Comparison of ENCODE assay signal across 8 cellular contexts in the genomic region with DNA sequence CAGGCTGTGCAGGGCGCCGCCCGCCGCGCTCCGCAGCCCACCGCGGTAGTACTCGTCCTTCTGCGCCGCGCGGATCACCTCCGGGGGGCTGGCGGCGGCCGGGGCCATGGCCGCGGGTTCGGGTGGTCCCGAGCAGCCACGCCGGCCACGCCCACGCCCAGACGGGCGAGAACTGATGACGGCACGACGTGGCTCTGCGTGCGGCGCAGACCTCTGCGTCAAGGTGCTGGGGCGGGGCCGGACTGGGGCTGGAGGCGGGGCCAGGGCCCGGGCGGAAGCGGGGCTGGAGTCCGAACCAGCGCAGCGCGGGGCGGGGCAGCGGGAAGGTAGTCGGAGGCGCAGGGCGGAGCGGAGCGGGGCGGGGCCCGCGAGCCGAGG. TPM values are rescaled to one million over a fixed set of nuclear protein-coding genes. Genes with fewer than 3 reads are reported as not detected.
DNase-seq lines count a peak whose midpoint lies in the region; ATAC-seq and TF ChIP-seq lines count a peak whose summit lies in the region.

PEX10 (minus strand) TSS at position 170 of the 378 bp plus-strand sequence; CDS start at position 108, 62 bp downstream.

- H3K4me3 ChIP-seq in BJ (ENCODE audit: low read depth, low read length), result peak within 1 kb of the TSS; percentile 95
- peak within 1 kb of the TSS; percentile 99 for H3K4me3 ChIP-seq in colonic mucosa

- H3K36me3 ChIP-seq in BJ (ENCODE audit: control insufficient read depth, insufficient read depth, low read length), result peaks cover 18% of the 10 kb centered on the region
- H3K36me3 ChIP-seq in colonic mucosa, result no peaks in the 10 kb centered on the region

- peaks cover 12% of the 10 kb centered on the region for H3K4me1 ChIP-seq in colonic mucosa

- no peaks in the 10 kb centered on the region for H3K27me3 Mint-ChIP-seq in activated CD4-positive, alpha-beta T cell treated with anti-CD3 and anti-CD28 coated beads, Interleukin-2, amount 10 ng/mL, durations not matched to agents 24 days and 14 days

- TF ChIP-seq CTCF in BJ (IDR thresholded peaks at IDR 0.05; ENCODE audit: insufficient read depth, low read depth, low read length) (no peak), colonic mucosa (IDR thresholded peaks at IDR 0.05) (no peak)

- H3K27me3 ChIP-seq in BJ (ENCODE audit: control insufficient read depth, insufficient read depth, low read length) (no peaks in the 10 kb centered on the region), colonic mucosa (no peaks in the 10 kb centered on the region), layer of hippocampus (ENCODE audit: control insufficient read depth, insufficient read depth, low read length) (no peaks in the 10 kb centered on the region)

- DNase-seq in BJ (ENCODE audit: low read depth) (peak; percentile 59), NCI-H526 treated with DMSO at 0.1 percent for 48 hours (lab: John Stamatoyannopoulos, UW) (peak; percentile 90), colonic mucosa (peak; percentile 98)
- DNase-seq in activated CD4-positive, alpha-beta T cell treated with anti-CD3 and anti-CD28 coated beads, Interleukin-2, amount 10 ng/mL, durations not matched to agents 24 days and 14 days, result peak; percentile 100
- peak; percentile 97 to 99 (median 98) for DNase-seq in stimulated activated CD4-positive, alpha-beta T cell treated with anti-CD3 and anti-CD28 coated beads, Interleukin-1b, Interleukin-23, amount 100 ng/mL, for 24 hours (ENCODE audit: low read depth in 4 of 4, low spot score in 1 of 4)

- CTCF ChIA-PET in BJ (lab: Yijun Ruan, JAX), result interaction anchor here (0.6 to 1.8 kb wide), 2 partner anchors 135 to 218 kb away, joined by 3 to 26 read pairs; partner anchors contain the start of gene FAAP20

- H3K9ac ChIP-seq in colonic mucosa (ENCODE audit: low read depth in 2 of 2, low read length in 2 of 2), result peak within 1 kb of the TSS; percentile 90 to 97

- ATAC-seq in GM19324 (IDR thresholded peaks at IDR 0.05; ENCODE audit: low FRiP score, unreplicated experiment), result peak; percentile 87
- ATAC-seq in HG03460 (IDR thresholded peaks at IDR 0.05; ENCODE audit: unreplicated experiment), result peak; percentile 69

- peaks cover 27% of the 10 kb centered on the region for H3K4me1 Mint-ChIP-seq in activated CD4-positive, alpha-beta T cell treated with anti-CD3 and anti-CD28 coated beads, Interleukin-2, amount 10 ng/mL, durations not matched to agents 24 days and 14 days

- intact Hi-C loops in activated CD4-positive, alpha-beta T cell treated with anti-CD3 and anti-CD28 coated beads, Interleukin-2, amount 10 ng/mL, durations not matched to agents 24 days and 14 days (cut with micrococcal nuclease), result loop anchor here (1.0 to 10.0 kb wide), 4 partner anchors 21 to 1212 kb away; partner anchors contain the start of genes MORN1, PRXL2B, RER1 and TPRG1L
- intact Hi-C loops in colonic mucosa (cut with DNase I), result loop anchor here (5.0 kb wide), 1 partner anchor 135 kb away; no protein-coding TSS in a partner anchor

- H3K9me3 ChIP-seq in colonic mucosa, result no peaks in the 10 kb centered on the region

- peaks cover 11% of the 10 kb centered on the region for H3K36me3 Mint-ChIP-seq in activated CD4-positive, alpha-beta T cell treated with anti-CD3 and anti-CD28 coated beads, Interleukin-2, amount 10 ng/mL, durations not matched to agents 24 days and 14 days (ENCODE audit: low read depth)

- H3K27ac Mint-ChIP-seq in activated CD4-positive, alpha-beta T cell treated with anti-CD3 and anti-CD28 coated beads, Interleukin-2, amount 10 ng/mL, durations not matched to agents 24 days and 14 days, result peak within 1 kb of the TSS; percentile 95

- peak within 1 kb of the TSS; percentile 94 for H3K4me3 Mint-ChIP-seq in activated CD4-positive, alpha-beta T cell treated with anti-CD3 and anti-CD28 coated beads, Interleukin-2, amount 10 ng/mL, durations not matched to agents 24 days and 14 days

- H3K27ac ChIP-seq in colonic mucosa, result peak within 1 kb of the TSS; percentile 85
- H3K27ac ChIP-seq in layer of hippocampus (ENCODE audit: low read depth, low read length), result peak within 1 kb of the TSS; percentile 84

- no peaks in the 10 kb centered on the region for H3K9me3 Mint-ChIP-seq in activated CD4-positive, alpha-beta T cell treated with anti-CD3 and anti-CD28 coated beads, Interleukin-2, amount 10 ng/mL, durations not matched to agents 24 days and 14 days

- POLR2A ChIA-PET in BJ (lab: Charles Lee), result no interaction called here

RNA-seq across cellular contexts. Expression of gene PEX10, which starts in this region (rescaled TPM):
- polyA plus RNA-seq in BJ (2011; rRNA removed), result 17.4 and 23.6 TPM in 2 replicates
- polyA minus RNA-seq in BJ (2011; rRNA and poly(A)+ RNA removed), result 6.4 and 10.0 TPM in 2 replicates
- total RNA-seq in activated CD4-positive, alpha-beta T cell treated with anti-CD3 and anti-CD28 coated beads, Interleukin-2, amount 10 ng/mL, durations not matched to agents 24 days and 14 days, result 22.3 and 24.2 TPM in 2 replicates
- 10 to 100 TPM; 15.0 to 22.7 TPM for total RNA-seq in colonic mucosa

Comparison
In these comparisons a context has a peak if more than half of its experiments do, and no peak if none do; other contexts are left out.
1. Peak in every context shown above with its lines: DNase-seq, ATAC-seq, H3K4me3 ChIP-seq and H3K27ac ChIP-seq.